Comparison of ENCODE assay signal across 8 cellular contexts in the genomic region with DNA sequence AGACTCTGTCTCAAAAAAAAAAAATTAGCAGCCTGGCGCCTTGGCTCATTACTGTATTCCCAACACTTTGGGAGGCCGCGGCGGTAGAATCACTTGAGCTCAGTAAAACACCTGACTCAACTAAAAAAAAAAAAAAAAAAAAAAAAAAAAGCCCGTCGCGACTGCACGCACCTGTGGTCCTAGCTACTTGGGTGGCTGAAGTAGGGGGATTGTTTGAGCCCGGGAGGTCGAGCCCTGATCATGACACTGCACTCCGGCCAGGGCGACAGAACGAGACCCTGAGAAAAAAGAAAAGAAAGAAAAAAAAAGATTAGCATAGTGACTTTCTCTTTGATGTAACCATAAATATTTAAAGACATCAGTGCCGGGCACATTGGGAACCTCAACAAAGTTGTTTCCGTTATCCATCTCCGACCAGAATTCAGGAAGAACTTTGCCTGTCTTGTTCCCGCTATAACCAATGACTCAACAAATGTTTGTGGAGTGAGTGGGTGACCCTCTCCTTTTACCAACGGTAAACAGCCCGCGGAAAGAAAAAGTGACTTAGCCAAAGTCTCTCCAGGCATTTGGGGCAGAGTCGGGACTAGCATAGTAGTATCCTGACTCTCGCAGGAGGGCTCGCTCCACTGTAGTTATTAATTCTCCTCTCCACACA. TPM values are rescaled to one million over a fixed set of nuclear protein-coding genes. Genes with fewer than 3 reads are reported as not detected.
DNase-seq lines count a peak whose midpoint lies in the region; ATAC-seq and TF ChIP-seq lines count a peak whose summit lies in the region.

No MANE protein-coding gene starts in this region.

- in situ Hi-C loops in mammary epithelial cell (cut with MboI; ENCODE audit: low sequenced_read_pairs in 2 of 2), result no loop called here

- peak overlapping the region; percentile 94 to 97 for H3K4me3 Mint-ChIP-seq in stimulated activated naive CD8-positive, alpha-beta T cell treated with anti-CD3 and anti-CD28 coated beads, Interleukin-15, amount 100 ng/mL, for 72 hours

- H3K4me3 ChIP-seq in RWPE2 (ENCODE audit: severe bottlenecking), result peak overlapping the region; percentile 87
- peak overlapping the region; percentile 59 to 93 (median 78) for H3K4me3 ChIP-seq in mammary epithelial cell (replicated peaks in 1 of 3; ENCODE audit: insufficient read depth in 1 of 3, low read depth in 2 of 3, low read length in 3 of 3)

- peaks cover 38% of the 10 kb centered on the region for H3K4me1 Mint-ChIP-seq in stimulated activated naive CD8-positive, alpha-beta T cell treated with anti-CD3 and anti-CD28 coated beads, Interleukin-15, amount 100 ng/mL, for 72 hours

- H3K9me3 Mint-ChIP-seq in stimulated activated naive CD8-positive, alpha-beta T cell treated with anti-CD3 and anti-CD28 coated beads, Interleukin-15, amount 100 ng/mL, for 72 hours, result no peaks in the 10 kb centered on the region

- BruUV-seq in mammary epithelial cell (replicated peaks; lab: Mats Ljungman, UMichigan), result TSS peak; percentile 69

- H3K36me3 ChIP-seq in RWPE2 (ENCODE audit: low read depth), result peaks cover 23% of the 10 kb centered on the region
- no peaks in the 10 kb centered on the region for H3K36me3 ChIP-seq in mammary epithelial cell (ENCODE audit: insufficient read depth, low read length)

- H3K9me3 ChIP-seq in RWPE2 (ENCODE audit: severe bottlenecking), result no peaks in the 10 kb centered on the region
- no peaks in the 10 kb centered on the region for H3K9me3 ChIP-seq in mammary epithelial cell (replicated peaks; ENCODE audit: insufficient read depth, low read length)

- peak overlapping the region; percentile 81 for H3K4me2 ChIP-seq in mammary epithelial cell (ENCODE audit: insufficient read depth, low read depth, low read length)

- TF ChIP-seq CTCF in RWPE2 (IDR thresholded peaks at IDR 0.05; ENCODE audit: poor library complexity, severe bottlenecking) (no peak), mammary epithelial cell (conservative IDR thresholded peaks at IDR 0.05 in 1 of 2, IDR thresholded peaks at IDR 0.05 in 1 of 2; ENCODE audit: extremely low read depth in 1 of 2, insufficient read depth in 1 of 2, low read depth in 1 of 2, low read length in 2 of 2) (no peak)

- H3K4me1 ChIP-seq in RWPE2 (ENCODE audit: insufficient read depth, poor library complexity, severe bottlenecking), result peaks cover 6% of the 10 kb centered on the region
- peaks cover 12% of the 10 kb centered on the region for H3K4me1 ChIP-seq in mammary epithelial cell (ENCODE audit: insufficient read depth, low read length)

- ATAC-seq in HG02973 (IDR thresholded peaks at IDR 0.05; ENCODE audit: unreplicated experiment) (peak; percentile 50), RWPE2 (ENCODE audit: low read depth) (peak; percentile 73), left colon (peak; percentile 63)
- ATAC-seq in stimulated activated naive CD8-positive, alpha-beta T cell treated with anti-CD3 and anti-CD28 coated beads, Interleukin-15, amount 100 ng/mL, for 72 hours, result peak; percentile 61

- peak overlapping the region; percentile 90 for H2AFZ ChIP-seq in mammary epithelial cell (ENCODE audit: low read depth, low read length)

- H3K9ac ChIP-seq in mammary epithelial cell (ENCODE audit: insufficient read depth, low read length), result peak overlapping the region; percentile 95

- H3K79me2 ChIP-seq in mammary epithelial cell (ENCODE audit: insufficient read depth, low read length), result peaks cover 45% of the 10 kb centered on the region

- H3K27me3 ChIP-seq in RWPE2 (ENCODE audit: insufficient read depth, poor library complexity, severe bottlenecking) (no peaks in the 10 kb centered on the region), mammary epithelial cell (ENCODE audit: insufficient read depth, low read length) (no peaks in the 10 kb centered on the region)

- CTCF ChIA-PET in mammary epithelial cell (lab: Charles Lee; ENCODE audit: low non-redundant PET), result no interaction called here

- DNase-seq in stimulated activated CD8-positive, alpha-beta memory T cell treated with anti-CD3 and anti-CD28 coated beads, Interleukin-12 subunit alpha, Interleukin-12 subunit beta, amount 100 ng/mL, for 1 hour (ENCODE audit: low read depth), result peak; percentile 16
- no peak for DNase-seq in stimulated activated CD8-positive, alpha-beta memory T cell treated with anti-CD3 and anti-CD28 coated beads, Interleukin-4, amount 100 ng/mL, for 48 hours
- DNase-seq in RWPE2 (ENCODE audit: low spot score), result no peak
- peak; percentile 70 for DNase-seq in mammary epithelial cell
- DNase-seq in left colon, result peak; percentile 23 to 42
- DNase-seq in stimulated activated naive CD8-positive, alpha-beta T cell treated with anti-CD3 and anti-CD28 coated beads, Interleukin-15, amount 100 ng/mL, for 72 hours, result no peak
- DNase-seq in NCI-H1092 (lab: John Stamatoyannopoulos, UW), result no peak

- intact Hi-C loops in mammary epithelial cell (cut with micrococcal nuclease), result loop anchor here (2.0 kb wide), 1 partner anchor 197 kb away; the partner anchor contains the start of genes DCAF16 and NCAPG
- intact Hi-C loops in left colon (cut with DNase I, micrococcal nuclease), result no loop called here

- dilution Hi-C loops in mammary epithelial cell (cut with HindIII; ENCODE audit: low sequenced_read_pairs), result loop anchor here (5.0 kb wide), 1 partner anchor 37 kb away; the partner anchor contains the start of gene LAP3

- no peaks in the 10 kb centered on the region for H3K27me3 Mint-ChIP-seq in stimulated activated naive CD8-positive, alpha-beta T cell treated with anti-CD3 and anti-CD28 coated beads, Interleukin-15, amount 100 ng/mL, for 72 hours

- 0% methylated on average over 14 of the region's 23 CpGs for WGBS in mammary epithelial cell (ENCODE audit: low coverage, missing lambda C conversion rate)

- no peaks in the 10 kb centered on the region for H4K20me1 ChIP-seq in mammary epithelial cell (ENCODE audit: insufficient read depth, low read length)

- peak overlapping the region; percentile 45 for H3K27ac ChIP-seq in RWPE2 (ENCODE audit: poor library complexity, severe bottlenecking)
- H3K27ac ChIP-seq in mammary epithelial cell (ENCODE audit: insufficient read depth, low read depth, low read length), result peak overlapping the region; percentile 86

- H3K27ac Mint-ChIP-seq in stimulated activated naive CD8-positive, alpha-beta T cell treated with anti-CD3 and anti-CD28 coated beads, Interleukin-15, amount 100 ng/mL, for 72 hours, result peak overlapping the region; percentile 90 to 100

RNA-seq across cellular contexts. Expression of gene MED28, which starts 0.6 kb away (rescaled TPM):
- total RNA-seq in mammary epithelial cell (10 to 100 TPM; 10.7 to 30.8 TPM), left colon (10 to 100 TPM; 31.8 to 32.1 TPM)
- polyA plus RNA-seq in mammary epithelial cell, result 9.9 TPM
- polyA minus RNA-seq in mammary epithelial cell, result 9.1 TPM

RNA-seq across cellular contexts. Expression of gene LAP3, which starts 36.9 kb away (rescaled TPM):
- total RNA-seq in mammary epithelial cell (10 to 100 TPM; 36.1 to 69.5 TPM), left colon (10 to 100 TPM; 57.5 to 67.4 TPM)
- 46.6 TPM for polyA plus RNA-seq in mammary epithelial cell
- polyA minus RNA-seq in mammary epithelial cell, result 38.9 TPM

Comparison
In these comparisons a context has a peak if more than half of its experiments do, and no peak if none do; other contexts are left out.
1. DNase-seq: peak in stimulated activated CD8-positive, alpha-beta memory T cell treated with anti-CD3 and anti-CD28 coated beads, Interleukin-12 subunit alpha, Interleukin-12 subunit beta, amount 100 ng/mL, for 1 hour (single experiment), mammary epithelial cell (single experiment) and left colon (2 of 2); none in stimulated activated CD8-positive, alpha-beta memory T cell treated with anti-CD3 and anti-CD28 coated beads, Interleukin-4, amount 100 ng/mL, for 48 hours (single experiment), RWPE2 (single experiment), stimulated activated naive CD8-positive, alpha-beta T cell treated with anti-CD3 and anti-CD28 coated beads, Interleukin-15, amount 100 ng/mL, for 72 hours (0 of 2) and NCI-H1092 (single experiment).
2. Peak in every context shown above with its lines, with median percentiles within 50 percentile points of each other: ATAC-seq.